Comparison of ENCODE assay signal across 1 cellular context in genomic region chr14:103156733-103157411, GRCh38.
TF ChIP-seq lines count a peak whose summit lies in the region.

No MANE protein-coding gene starts in this region.

TF ChIP-seq in K562, 482 proteins besides CTCF, POLR2A, EP300 and RAD21 (continued from another document):
- TF ChIP-seq TSHZ1 (CRISPR knock-in tag; IDR thresholded peaks at IDR 0.05) (no peak), RCOR1 (IDR thresholded peaks at IDR 0.05; ENCODE audit: borderline replicate concordance in 1 of 2, low read depth in 2 of 2, low read length in 2 of 2) (no peak), NR3C1 (CRISPR knock-in tag; IDR thresholded peaks at IDR 0.05) (no peak), GATAD2A (IDR thresholded peaks at IDR 0.05) (no peak)
